In genomic region chr1:113893267-113893666, GRCh38 we compare ENCODE assay signal across 18 cellular contexts. TPM values are rescaled to one million over a fixed set of nuclear protein-coding genes. Genes with fewer than 3 reads are reported as not detected.
"Had no signal": no experiment of that assay in that cellular context is flagged by ENCODE, and none has a peak within 500 bp of the region (broad histone marks: within the 10 kb centered on the region; RNA-seq: fewer than 3 reads in every experiment).

No MANE protein-coding gene starts in this region.

- H3K9me3 Mint-ChIP-seq: neural crest cell; stimulated activated naive B cell treated with anti-CD40 and anti-IgM and Interleukin-4, amounts not matched to agents 10 μg/mL and 1 μg/mL and 100 μg/mL, for 72 hours; stimulated activated naive CD8-positive, alpha-beta T cell treated with anti-CD3 and anti-CD28 coated beads, Interleukin-15, amount 100 ng/mL, for 72 hours had no signal

- H3K79me2 ChIP-seq: hepatocyte had no signal

- H3K4me1 ChIP-seq: right atrium auricular region, testis had no signal

- H3K36me3 ChIP-seq: ovary had no signal

- ATAC-seq: naive thymus-derived CD4-positive, alpha-beta T cell; stimulated activated naive B cell treated with anti-CD40 and anti-IgM and Interleukin-4, amounts not matched to agents 10 μg/mL and 1 μg/mL and 100 μg/mL, for 72 hours; stimulated activated naive CD8-positive, alpha-beta T cell treated with anti-CD3 and anti-CD28 coated beads, Interleukin-15, amount 100 ng/mL, for 72 hours had no signal

- H3K27ac ChIP-seq: coronary artery, hepatocyte, ovary, right atrium auricular region, testis, transverse colon had no signal

- H3K27me3 ChIP-seq: hepatocyte, ovary, right atrium auricular region, testis, transverse colon had no signal

- H3K4me2 ChIP-seq: hepatocyte had no signal

- DNase-seq: effector CD4-positive, alpha-beta T cell; foreskin melanocyte; head of caudate nucleus; naive thymus-derived CD4-positive, alpha-beta T cell; nucleus accumbens; ovary; stimulated activated CD4-positive, alpha-beta T cell treated with anti-CD3 and anti-CD28 coated beads, Interleukin-4, amount 100 ng/mL, for 1 hour; stimulated activated CD8-positive, alpha-beta memory T cell treated with anti-CD3 and anti-CD28 coated beads, Interleukin-4, amount 100 ng/mL, for 48 hours; stimulated activated naive B cell treated with anti-CD40 and anti-IgM and Interleukin-4, amounts not matched to agents 10 μg/mL and 1 μg/mL and 100 μg/mL, for 72 hours; stimulated activated naive CD8-positive, alpha-beta T cell treated with anti-CD3 and anti-CD28 coated beads, Interleukin-15, amount 100 ng/mL, for 72 hours; testis; transverse colon had no signal

- H3K4me3 Mint-ChIP-seq: naive thymus-derived CD4-positive, alpha-beta T cell; neural crest cell; stimulated activated naive B cell treated with anti-CD40 and anti-IgM and Interleukin-4, amounts not matched to agents 10 μg/mL and 1 μg/mL and 100 μg/mL, for 72 hours; stimulated activated naive CD8-positive, alpha-beta T cell treated with anti-CD3 and anti-CD28 coated beads, Interleukin-15, amount 100 ng/mL, for 72 hours had no signal

- H2AFZ ChIP-seq: hepatocyte had no signal

- H3K27ac Mint-ChIP-seq: stimulated activated naive B cell treated with anti-CD40 and anti-IgM and Interleukin-4, amounts not matched to agents 10 μg/mL and 1 μg/mL and 100 μg/mL, for 72 hours had no signal

- H3K27me3 Mint-ChIP-seq: naive thymus-derived CD4-positive, alpha-beta T cell; stimulated activated naive B cell treated with anti-CD40 and anti-IgM and Interleukin-4, amounts not matched to agents 10 μg/mL and 1 μg/mL and 100 μg/mL, for 72 hours; stimulated activated naive CD8-positive, alpha-beta T cell treated with anti-CD3 and anti-CD28 coated beads, Interleukin-15, amount 100 ng/mL, for 72 hours had no signal

- H3K4me3 ChIP-seq: coronary artery, hepatocyte, ovary, right atrium auricular region, testis, transverse colon had no signal

- H3K4me1 Mint-ChIP-seq: neural crest cell; stimulated activated naive B cell treated with anti-CD40 and anti-IgM and Interleukin-4, amounts not matched to agents 10 μg/mL and 1 μg/mL and 100 μg/mL, for 72 hours had no signal

- H3K9me3 ChIP-seq: ovary, right atrium auricular region, testis, transverse colon had no signal

RNA-seq across cellular contexts. Expression of gene PTPN22, which starts 21.8 kb away (rescaled TPM):
- total RNA-seq: chondrocyte, kidney epithelial cell, neural crest cell had no signal
